9 cellular contexts compared by ENCODE assay signal in the genomic region with DNA sequence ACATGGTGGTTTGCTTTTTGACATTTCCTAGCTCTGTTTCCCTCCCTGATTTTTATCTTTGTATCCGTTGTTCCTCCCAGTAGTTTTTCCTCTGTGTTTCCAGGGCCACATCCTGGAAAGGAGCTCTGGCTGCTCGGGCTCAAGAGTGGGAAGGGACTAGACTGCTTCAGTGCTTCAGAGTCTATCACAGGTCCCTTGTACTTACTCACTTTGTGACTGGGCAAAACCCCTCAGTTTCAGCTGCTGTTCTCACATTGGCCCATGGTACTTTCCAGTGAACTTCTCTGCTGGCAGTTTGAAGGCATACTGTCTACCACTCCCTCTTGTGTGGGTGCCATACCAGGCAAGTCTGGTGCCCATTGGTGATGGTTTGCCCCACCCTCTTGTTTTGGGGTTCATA.
DNase-seq lines count a peak whose midpoint lies in the region; ATAC-seq and TF ChIP-seq lines count a peak whose summit lies in the region.
"Had no signal": no experiment of that assay in that cellular context is flagged by ENCODE, and none has a peak within 500 bp of the region (broad histone marks: within the 10 kb centered on the region; RNA-seq: fewer than 3 reads in every experiment).

No MANE protein-coding gene starts in this region.

- POLR2A ChIA-PET in HEK293 (lab: Yijun Ruan, JAX), result no interaction called here

- no peak overlapping the region for H3K27ac ChIP-seq in HEK293 (ENCODE audit: extremely low read depth, low read depth, low read length)
- H3K27ac ChIP-seq: BLaER1 treated with 17β-estradiol and CSF1 and Interleukin-3, amounts not matched to agents 10 nM and 100 nM had no signal

- H3K4me1 ChIP-seq in HEK293 (ENCODE audit: control insufficient read depth, insufficient read depth, low read length), result no peaks in the 10 kb centered on the region

- peak; percentile 47 for DNase-seq in stimulated activated CD4-positive, alpha-beta T cell treated with anti-CD3 and anti-CD28 coated beads, Interleukin-15, amount 100 ng/mL, for 24 hours
- DNase-seq in stimulated activated CD4-positive, alpha-beta T cell treated with anti-CD3 and anti-CD28 coated beads, Interleukin-4, amount 100 ng/mL, for 4 hours, result no peak
- DNase-seq in NCI-H2171 (lab: John Stamatoyannopoulos, UW) (no peak), KG1 (lab: John Stamatoyannopoulos, UW) (no peak), GDM1 (lab: John Stamatoyannopoulos, UW) (no peak)
- no peak for DNase-seq in NK-92 treated with Interleukin-12 subunit alpha and Interleukin-12 subunit beta, amount 100 ng/mL, for 24 hours (lab: John Stamatoyannopoulos, UW)

- no peaks in the 10 kb centered on the region for H3K36me3 ChIP-seq in HEK293 (ENCODE audit: control insufficient read depth in 2 of 2, insufficient read depth in 1 of 2, low read length in 2 of 2)
- H3K36me3 ChIP-seq: BLaER1 treated with 17β-estradiol and CSF1 and Interleukin-3, amounts not matched to agents 10 nM and 100 nM had no signal

- no peak for TF ChIP-seq CTCF in HEK293 (tag by site-specific recombination; IDR thresholded peaks at IDR 0.05)

- H3K4me3 ChIP-seq in HEK293 (ENCODE audit: low read depth, low read length), result no peak overlapping the region
- H3K4me3 ChIP-seq: BLaER1 treated with 17β-estradiol and CSF1 and Interleukin-3, amounts not matched to agents 10 nM and 100 nM had no signal

- no peaks in the 10 kb centered on the region for H3K9me3 ChIP-seq in HEK293 (ENCODE audit: control insufficient read depth, insufficient read depth, low read depth, low read length)
- H3K9me3 ChIP-seq: BLaER1 treated with 17β-estradiol and CSF1 and Interleukin-3, amounts not matched to agents 10 nM and 100 nM had no signal

- peak; percentile 67 for ATAC-seq in HG03521 (IDR thresholded peaks at IDR 0.05; ENCODE audit: unreplicated experiment)

- CTCF ChIA-PET in HEK293 (lab: Yijun Ruan, JAX), result interaction anchor here (0.5 to 1.5 kb wide), 4 partner anchors 141 to 514 kb away, joined by 3 to 7 read pairs (median 4); no protein-coding TSS in a partner anchor

TF ChIP-seq in HEK293, 187 proteins besides CTCF, POLR2A, EP300 and RAD21:
- TF ChIP-seq ZNF585B (tag by site-specific recombination; IDR thresholded peaks at IDR 0.05), result peak; percentile 34; the same call in 1 of the 2 replicates
- TF ChIP-seq, protein P1, sequence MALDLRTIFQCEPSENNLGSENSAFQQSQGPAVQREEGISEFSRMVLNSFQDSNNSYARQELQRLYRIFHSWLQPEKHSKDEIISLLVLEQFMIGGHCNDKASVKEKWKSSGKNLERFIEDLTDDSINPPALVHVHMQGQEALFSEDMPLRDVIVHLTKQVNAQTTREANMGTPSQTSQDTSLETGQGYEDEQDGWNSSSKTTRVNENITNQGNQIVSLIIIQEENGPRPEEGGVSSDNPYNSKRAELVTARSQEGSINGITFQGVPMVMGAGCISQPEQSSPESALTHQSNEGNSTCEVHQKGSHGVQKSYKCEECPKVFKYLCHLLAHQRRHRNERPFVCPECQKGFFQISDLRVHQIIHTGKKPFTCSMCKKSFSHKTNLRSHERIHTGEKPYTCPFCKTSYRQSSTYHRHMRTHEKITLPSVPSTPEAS (tag by site-specific recombination; IDR thresholded peaks at IDR 0.05), result no peak
